12 cellular contexts compared by ENCODE assay signal in genomic region chr5:45686620-45687019, GRCh38. TPM values are rescaled to one million over a fixed set of nuclear protein-coding genes. Genes with fewer than 3 reads are reported as not detected.
"Had no signal": no experiment of that assay in that cellular context is flagged by ENCODE, and none has a peak within 500 bp of the region (broad histone marks: within the 10 kb centered on the region; RNA-seq: fewer than 3 reads in every experiment).

No MANE protein-coding gene starts in this region.

- H3K36me3 ChIP-seq: HAP-1 had no signal

- FAIRE-seq: H1, H54 had no signal

- ATAC-seq: GM23338, HCT116 had no signal

- H3K4me3 ChIP-seq: GM23248, GM23338, HAP-1 had no signal

- H3K27ac ChIP-seq: GM23248 had no signal

- DNase-seq: GM23248, GOT3, H7, H9, HCEC 1CT, HFFc6 had no signal

- H3K4me1 ChIP-seq: HAP-1 had no signal

- H3K9me3 ChIP-seq: HAP-1 had no signal

RNA-seq across cellular contexts. Expression of gene HCN1, which starts 9.6 kb away (rescaled TPM):
- total RNA-seq: GM23248, H4, HFFc6 had no signal
- polyA plus RNA-seq: GM23248 had no signal
